In genomic region chr11:9506489-9507343, GRCh38 we compare ENCODE assay signal across 8 cellular contexts. TPM values are rescaled to one million over a fixed set of nuclear protein-coding genes. Genes with fewer than 3 reads are reported as not detected.
DNase-seq lines count a peak whose midpoint lies in the region; ATAC-seq and TF ChIP-seq lines count a peak whose summit lies in the region.

No MANE protein-coding gene starts in this region.

- no TSS peak for BruUV-seq in PC-9 (replicated peaks; lab: Mats Ljungman, UMichigan)

- peak; percentile 83 for ATAC-seq in stimulated activated naive CD8-positive, alpha-beta T cell treated with anti-CD3 and anti-CD28 coated beads, Interleukin-15, amount 100 ng/mL, for 72 hours
- no peak for ATAC-seq in HG02981 (IDR thresholded peaks at IDR 0.05; ENCODE audit: unreplicated experiment)

- H3K36me3 ChIP-seq in GM06990 (ENCODE audit: control insufficient read depth, insufficient read depth, low read length) = peaks cover 2% of the 10 kb centered on the region; the same call in 1 of the 2 replicates
- H3K36me3 ChIP-seq in PC-9 (ENCODE audit: low read depth) = no peaks in the 10 kb centered on the region
- no peaks in the 10 kb centered on the region for H3K36me3 ChIP-seq in fibroblast of lung (ENCODE audit: control insufficient read depth, insufficient read depth, low read length)

- H2AFZ ChIP-seq in PC-9 (no peak overlapping the region), fibroblast of lung (ENCODE audit: low read length) (no peak overlapping the region)

- H4K20me1 ChIP-seq in PC-9 (ENCODE audit: insufficient read depth) = no peaks in the 10 kb centered on the region
- no peaks in the 10 kb centered on the region for H4K20me1 ChIP-seq in fibroblast of lung (ENCODE audit: control insufficient read depth, extremely low read depth, insufficient read depth, low read length)

- POLR2A ChIA-PET in PC-9 (lab: Charles Lee; ENCODE audit: unreplicated experiment) = interaction anchor here (0.6 to 0.7 kb wide), 5 partner anchors 30 to 818 kb away, joined by 6 to 10 read pairs (median 9); no protein-coding TSS in a partner anchor

- peaks cover 11% of the 10 kb centered on the region; the same call in 1 of the 2 replicates for H3F3A ChIP-seq in PC-9 (ENCODE audit: insufficient read depth, low read depth)

- no peak overlapping the region for H3K4me3 ChIP-seq in GM06990 (replicated peaks; ENCODE audit: low read depth, low read length)
- H3K4me3 ChIP-seq in Jurkat, Clone E6-1 (ENCODE audit: low read length) = no peak overlapping the region
- H3K4me3 ChIP-seq in PC-9 = no peak overlapping the region
- no peak overlapping the region for H3K4me3 ChIP-seq in fibroblast of lung (replicated peaks in 1 of 4; ENCODE audit: control extremely low read depth in 1 of 4, insufficient read depth in 1 of 4, low read depth in 3 of 4, low read length in 4 of 4)

- TF ChIP-seq CTCF in GM06990 (IDR thresholded peaks at IDR 0.05; ENCODE audit: insufficient read depth, low read length, poor library complexity, severe bottlenecking) (peak; percentile 75), PC-9 (conservative IDR thresholded peaks at IDR 0.05) (peak; percentile 84), fibroblast of lung (conservative IDR thresholded peaks at IDR 0.05 in 1 of 2, IDR thresholded peaks at IDR 0.05 in 1 of 2; ENCODE audit: low read depth in 1 of 2, low read length in 2 of 2) (peak; percentile 89), nephron progenitor cell (IDR thresholded peaks at IDR 0.05) (peak; percentile 87)

- peaks cover 10% of the 10 kb centered on the region for H3K4me1 Mint-ChIP-seq in activated T-cell treated with anti-CD3 and anti-CD28 coated beads, Interleukin-2, amount 50 U/mL, for 24 hours (ENCODE audit: low read depth)
- H3K4me1 Mint-ChIP-seq in nephron progenitor cell = no peaks in the 10 kb centered on the region
- peaks cover 6% of the 10 kb centered on the region for H3K4me1 Mint-ChIP-seq in stimulated activated naive CD8-positive, alpha-beta T cell treated with anti-CD3 and anti-CD28 coated beads, Interleukin-15, amount 100 ng/mL, for 72 hours

- no peaks in the 10 kb centered on the region for H3K9me3 ChIP-seq in PC-9 (ENCODE audit: insufficient read depth, low read depth)
- no peaks in the 10 kb centered on the region for H3K9me3 ChIP-seq in fibroblast of lung (ENCODE audit: control insufficient read depth, insufficient read depth, low read depth, low read length)

- H3K4me2 ChIP-seq in PC-9 (no peak overlapping the region), fibroblast of lung (ENCODE audit: extremely low read depth, insufficient read depth, low read length) (no peak overlapping the region)

- H3K9me2 ChIP-seq in PC-9 (ENCODE audit: insufficient read depth) = no peaks in the 10 kb centered on the region

- no peak overlapping the region for H3K9ac ChIP-seq in fibroblast of lung (ENCODE audit: insufficient read depth, low read length)

- CTCF ChIA-PET in PC-9 (lab: Charles Lee) = interaction anchor here (0.5 to 1.0 kb wide), 9 partner anchors 83 to 967 kb away, joined by 3 to 4 read pairs (median 3); no protein-coding TSS in a partner anchor

- H3K27ac ChIP-seq in PC-9 (0 out of 2 replicates have a peak overlapping the region, but pooled peaks have one; percentile 13), fibroblast of lung (ENCODE audit: insufficient read depth, low read length) (no peak overlapping the region)

- no peaks in the 10 kb centered on the region for H3K27me3 Mint-ChIP-seq in activated T-cell treated with anti-CD3 and anti-CD28 coated beads, Interleukin-2, amount 50 U/mL, for 24 hours
- H3K27me3 Mint-ChIP-seq in nephron progenitor cell (ENCODE audit: low read depth, poor library complexity) = no peaks in the 10 kb centered on the region
- no peaks in the 10 kb centered on the region for H3K27me3 Mint-ChIP-seq in stimulated activated naive CD8-positive, alpha-beta T cell treated with anti-CD3 and anti-CD28 coated beads, Interleukin-15, amount 100 ng/mL, for 72 hours

- H3K36me3 Mint-ChIP-seq in activated T-cell treated with anti-CD3 and anti-CD28 coated beads, Interleukin-2, amount 50 U/mL, for 24 hours (ENCODE audit: low read depth) = peaks cover 62% of the 10 kb centered on the region
- peaks cover 53% of the 10 kb centered on the region for H3K36me3 Mint-ChIP-seq in nephron progenitor cell (ENCODE audit: low read depth)

- no peak overlapping the region for H3K4me3 Mint-ChIP-seq in activated T-cell treated with anti-CD3 and anti-CD28 coated beads, Interleukin-2, amount 50 U/mL, for 24 hours
- H3K4me3 Mint-ChIP-seq in nephron progenitor cell = no peak overlapping the region
- H3K4me3 Mint-ChIP-seq in stimulated activated naive CD8-positive, alpha-beta T cell treated with anti-CD3 and anti-CD28 coated beads, Interleukin-15, amount 100 ng/mL, for 72 hours = no peak overlapping the region

- no peak overlapping the region for H3K27ac Mint-ChIP-seq in activated T-cell treated with anti-CD3 and anti-CD28 coated beads, Interleukin-2, amount 50 U/mL, for 24 hours
- H3K27ac Mint-ChIP-seq in nephron progenitor cell = no peak overlapping the region
- H3K27ac Mint-ChIP-seq in stimulated activated naive CD8-positive, alpha-beta T cell treated with anti-CD3 and anti-CD28 coated beads, Interleukin-15, amount 100 ng/mL, for 72 hours = no peak overlapping the region

- H3K27me3 ChIP-seq in GM06990 (replicated peaks; ENCODE audit: control insufficient read depth, insufficient read depth, low read length) (no peaks in the 10 kb centered on the region), PC-9 (ENCODE audit: insufficient read depth, low read depth) (no peaks in the 10 kb centered on the region), fibroblast of lung (ENCODE audit: control insufficient read depth, insufficient read depth, low read length) (no peaks in the 10 kb centered on the region)

- H3K4me1 ChIP-seq in PC-9 (replicated peaks; ENCODE audit: insufficient read depth) (no peaks in the 10 kb centered on the region), fibroblast of lung (ENCODE audit: control insufficient read depth, extremely low read depth, insufficient read depth, low read length) (peaks cover 3% of the 10 kb centered on the region)

- DNase-seq in GM06990 (ENCODE audit: extremely low read depth, insufficient read length) (peak; percentile 33), PC-9 (peak; percentile 49 to 62), fibroblast of lung (ENCODE audit: low read depth in 2 of 2) (peak; percentile 71 to 85), nephron progenitor cell (peak; percentile 79)
- DNase-seq in Jurkat, Clone E6-1 (ENCODE audit: low read depth, low spot score) = peak; percentile 70
- peak; percentile 76 for DNase-seq in activated T-cell treated with anti-CD3 and anti-CD28 coated beads, Interleukin-2, amount 50 U/mL, for 24 hours
- DNase-seq in stimulated activated naive CD8-positive, alpha-beta T cell treated with anti-CD3 and anti-CD28 coated beads, Interleukin-15, amount 100 ng/mL, for 72 hours = peak; percentile 69 to 72

- no peaks in the 10 kb centered on the region for H3K79me2 ChIP-seq in PC-9 (ENCODE audit: low read depth)
- no peaks in the 10 kb centered on the region for H3K79me2 ChIP-seq in fibroblast of lung (ENCODE audit: control insufficient read depth, insufficient read depth, low read length)

- intact Hi-C loops in PC-9 (cut with micrococcal nuclease; ENCODE audit: unreplicated experiment) = loop anchor here (5.0 to 10.0 kb wide), 4 partner anchors 66 to 1124 kb away; partner anchors contain the start of gene WEE1

- H3K9me3 Mint-ChIP-seq in activated T-cell treated with anti-CD3 and anti-CD28 coated beads, Interleukin-2, amount 50 U/mL, for 24 hours = no peaks in the 10 kb centered on the region
- H3K9me3 Mint-ChIP-seq in nephron progenitor cell = no peaks in the 10 kb centered on the region
- H3K9me3 Mint-ChIP-seq in stimulated activated naive CD8-positive, alpha-beta T cell treated with anti-CD3 and anti-CD28 coated beads, Interleukin-15, amount 100 ng/mL, for 72 hours = no peaks in the 10 kb centered on the region

RNA-seq across cellular contexts. Expression of gene ZNF143, which starts 45.9 kb away (rescaled TPM):
- polyA plus RNA-seq in Jurkat, Clone E6-1 (2012; ENCODE audit: insufficient read depth, insufficient read length) = 27.3 TPM
- total RNA-seq in PC-9 (2021) = 14.7 and 16.5 TPM in 2 replicates
- 36.2 and 37.5 TPM in 2 replicates for total RNA-seq in fibroblast of lung
- polyA plus RNA-seq in fibroblast of lung = 22.6 and 22.8 TPM in 2 replicates
- 12.0 and 13.0 TPM in 2 replicates for polyA plus RNA-seq in fibroblast of lung (2012)
- 54.2 and 92.5 TPM in 2 replicates for polyA minus RNA-seq in fibroblast of lung (ENCODE audit: low replicate concordance)
